38 cellular contexts compared by ENCODE assay signal in genomic region chr18:50744253-50744652, GRCh38.
"Had no signal": no experiment of that assay in that cellular context is flagged by ENCODE, and none has a peak within 500 bp of the region (broad histone marks: within the 10 kb centered on the region; RNA-seq: fewer than 3 reads in every experiment).

No MANE protein-coding gene starts in this region.

- H3K36me3 ChIP-seq: adrenal gland, ascending aorta, brain microvascular endothelial cell, breast epithelium, cardiac muscle cell had no signal

- H3K9me3 ChIP-seq: ascending aorta, body of pancreas had no signal

- H3K9me3 Mint-ChIP-seq: activated naive CD4-positive, alpha-beta T cell treated with anti-CD3 and anti-CD28 coated beads for 36 hours; activated naive CD4-positive, alpha-beta T cell treated with anti-CD3 and anti-CD28 coated beads, Interleukin-2, amount 10 ng/mL, durations not matched to agents 7 days and 5 days; activated naive CD4-positive, alpha-beta T cell treated with anti-CD3 and anti-CD28 coated beads, Interleukin-2, amount 50 U/mL, for 24 hours; activated naive CD8-positive, alpha-beta T cell treated with anti-CD3 and anti-CD28 coated beads for 36 hours; activated naive CD8-positive, alpha-beta T cell treated with anti-CD3 and anti-CD28 coated beads, Interleukin-2, amount 10 ng/mL, durations not matched to agents 7 days and 5 days; activated naive CD8-positive, alpha-beta T cell treated with anti-CD3 and anti-CD28 coated beads, Interleukin-2, amount 50 U/mL, for 24 hours; activated T-cell treated with anti-CD3 and anti-CD28 coated beads, Interleukin-2, amount 50 U/mL, for 24 hours; activated T-cell treated with anti-CD3 and anti-CD28 coated beads, Interleukin-2, amount 50 U/mL, for 4 hours; activated T-helper 1 cell treated with anti-CD3 and anti-CD28 coated beads, Interleukin-12 subunit alpha, Interleukin-12 subunit beta, Interleukin-2, Interleukin-4 antibody, amounts not matched to agents 30 ng/mL and 10 ng/mL and 1 ng/mL, durations not matched to agents 14 hours and 24 hours and 36 hours; activated T-helper 17 cell treated with anti-CD3 and anti-CD28 coated beads, Interleukin-2, amount 50 U/mL, for 72 hours; activated T-helper 2 cell treated with anti-CD3 and anti-CD28 coated beads, Interferon-gamma antibody, Interleukin-2, Interleukin-4, amounts not matched to agents 10 μg/mL and 5 μg/mL and 100 μg/mL, durations not matched to agents 14 hours and 24 hours and 36 hours; central memory CD8-positive, alpha-beta T cell had no signal

- ATAC-seq: activated naive CD8-positive, alpha-beta T cell treated with anti-CD3 and anti-CD28 coated beads, Interleukin-2, amount 50 U/mL, for 24 hours; activated T-cell treated with anti-CD3 and anti-CD28 coated beads, Interleukin-2, amount 50 U/mL, for 4 hours; activated T-cell treated with anti-CD3 and anti-CD28 coated beads, Interleukin-2, amount 50 U/mL, for 72 hours; activated T-helper 17 cell treated with anti-CD3 and anti-CD28 coated beads, Interleukin-2, amount 50 U/mL, for 72 hours; body of pancreas had no signal

- H3K4me3 ChIP-seq: adrenal gland, ascending aorta, body of pancreas, breast epithelium, cardiac muscle cell had no signal

- H3K27ac Mint-ChIP-seq: activated naive CD4-positive, alpha-beta T cell treated with anti-CD3 and anti-CD28 coated beads for 36 hours; activated naive CD4-positive, alpha-beta T cell treated with anti-CD3 and anti-CD28 coated beads, Interleukin-2, amount 10 ng/mL, durations not matched to agents 7 days and 5 days; activated naive CD4-positive, alpha-beta T cell treated with anti-CD3 and anti-CD28 coated beads, Interleukin-2, amount 50 U/mL, for 24 hours; activated naive CD8-positive, alpha-beta T cell; activated naive CD8-positive, alpha-beta T cell treated with anti-CD3 and anti-CD28 coated beads for 36 hours; activated naive CD8-positive, alpha-beta T cell treated with anti-CD3 and anti-CD28 coated beads, Interleukin-2, amount 10 ng/mL, durations not matched to agents 7 days and 5 days; activated naive CD8-positive, alpha-beta T cell treated with anti-CD3 and anti-CD28 coated beads, Interleukin-2, amount 50 U/mL, for 24 hours; activated T-cell treated with anti-CD3 and anti-CD28 coated beads, Interleukin-2, amount 50 U/mL, for 24 hours; activated T-cell treated with anti-CD3 and anti-CD28 coated beads, Interleukin-2, amount 50 U/mL, for 72 hours; activated T-helper 1 cell treated with anti-CD3 and anti-CD28 coated beads, Interleukin-12 subunit alpha, Interleukin-12 subunit beta, Interleukin-2, Interleukin-4 antibody, amounts not matched to agents 30 ng/mL and 10 ng/mL and 1 ng/mL, durations not matched to agents 14 hours and 24 hours and 36 hours; activated T-helper 17 cell treated with anti-CD3 and anti-CD28 coated beads, Interleukin-2, amount 50 U/mL, for 72 hours; activated T-helper 2 cell treated with anti-CD3 and anti-CD28 coated beads, Interferon-gamma antibody, Interleukin-2, Interleukin-4, amounts not matched to agents 10 μg/mL and 5 μg/mL and 100 μg/mL, durations not matched to agents 14 hours and 24 hours and 36 hours had no signal

- H3K4me1 ChIP-seq: adrenal gland, ascending aorta, breast epithelium had no signal

- FAIRE-seq: astrocyte, bronchial epithelial cell had no signal

- H3K27ac ChIP-seq: adrenal gland, ascending aorta, body of pancreas, brain microvascular endothelial cell, breast epithelium, cardiac muscle cell had no signal

- H3K36me3 Mint-ChIP-seq: activated naive CD4-positive, alpha-beta T cell treated with anti-CD3 and anti-CD28 coated beads, Interleukin-2, amount 10 ng/mL, durations not matched to agents 7 days and 5 days; activated naive CD4-positive, alpha-beta T cell treated with anti-CD3 and anti-CD28 coated beads, Interleukin-2, amount 50 U/mL, for 24 hours; activated naive CD8-positive, alpha-beta T cell; activated naive CD8-positive, alpha-beta T cell treated with anti-CD3 and anti-CD28 coated beads for 36 hours; activated naive CD8-positive, alpha-beta T cell treated with anti-CD3 and anti-CD28 coated beads, Interleukin-2, amount 10 ng/mL, durations not matched to agents 7 days and 5 days; brain had no signal

- DNase-seq: activated effector memory CD4-positive, alpha-beta T cell treated with anti-CD3 and anti-CD28 coated beads, Interleukin-2, amount 50 U/mL, for 16 hours; activated effector memory CD4-positive, alpha-beta T cell treated with Interleukin-2 at 50 U/mL for 16 hours; activated gamma-delta T cell; activated gamma-delta T cell treated with Interleukin-2 at 50 U/mL for 16 hours; activated naive CD4-positive, alpha-beta T cell; activated naive CD4-positive, alpha-beta T cell treated with anti-CD3 and anti-CD28 coated beads for 36 hours; activated naive CD4-positive, alpha-beta T cell treated with anti-CD3 and anti-CD28 coated beads, Interleukin-2, amount 10 ng/mL, durations not matched to agents 7 days and 5 days; activated naive CD4-positive, alpha-beta T cell treated with anti-CD3 and anti-CD28 coated beads, Interleukin-2, amount 50 U/mL, for 16 hours; activated naive CD4-positive, alpha-beta T cell treated with Interleukin-2 at 50 U/mL for 16 hours; activated naive CD8-positive, alpha-beta T cell treated with anti-CD3 and anti-CD28 coated beads for 36 hours; activated naive CD8-positive, alpha-beta T cell treated with anti-CD3 and anti-CD28 coated beads, Interleukin-2, amount 10 ng/mL, durations not matched to agents 7 days and 5 days; activated naive CD8-positive, alpha-beta T cell treated with anti-CD3 and anti-CD28 coated beads, Interleukin-2, amount 50 U/mL, for 24 hours; activated T-cell treated with anti-CD3 and anti-CD28 coated beads, Interleukin-2, amount 50 U/mL, for 1 hour; activated T-cell treated with anti-CD3 and anti-CD28 coated beads, Interleukin-2, amount 50 U/mL, for 24 hours; activated T-cell treated with anti-CD3 and anti-CD28 coated beads, Interleukin-2, amount 50 U/mL, for 4 hours; activated T-cell treated with anti-CD3 and anti-CD28 coated beads, Interleukin-2, amount 50 U/mL, for 48 hours; activated T-cell treated with anti-CD3 and anti-CD28 coated beads, Interleukin-2, amount 50 U/mL, for 72 hours; amniotic stem cell; amygdala; anterior cingulate cortex; body of pancreas; brain microvascular endothelial cell; caudate nucleus; central memory CD4-positive, alpha-beta T cell; cerebellar nuclear complex had no signal
